In the genomic region with DNA sequence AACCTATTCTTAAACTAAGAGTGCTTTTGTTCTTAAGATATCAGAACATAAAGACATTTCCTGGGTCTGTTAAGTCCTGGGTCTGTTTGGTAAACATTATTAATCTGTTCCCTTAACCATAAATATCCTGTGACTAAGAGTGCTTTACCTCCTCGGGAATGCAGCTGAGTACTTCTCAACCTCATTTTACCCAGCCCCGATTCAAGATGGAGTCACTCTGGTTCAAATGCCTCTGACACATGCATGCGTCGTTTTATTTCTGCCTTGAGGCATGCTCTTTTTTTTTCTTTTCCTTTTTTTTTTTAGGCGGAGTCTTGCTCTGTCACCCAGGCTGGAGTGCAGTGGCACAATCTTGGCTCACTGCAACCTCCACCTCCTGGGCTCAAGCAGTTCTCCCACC, we compare ENCODE assay signal across 19 cellular contexts. TPM values are rescaled to one million over a fixed set of nuclear protein-coding genes. Genes with fewer than 3 reads are reported as not detected.
DNase-seq lines count a peak whose midpoint lies in the region; ATAC-seq, FAIRE-seq and TF ChIP-seq lines count a peak whose summit lies in the region.
"Had no signal": no experiment of that assay in that cellular context is flagged by ENCODE, and none has a peak within 500 bp of the region (broad histone marks: within the 10 kb centered on the region; RNA-seq: fewer than 3 reads in every experiment).

No MANE protein-coding gene starts in this region.

- H3K4me2 ChIP-seq in Karpas-422 (ENCODE audit: low read depth, low read length, poor library complexity, severe bottlenecking) = no peak overlapping the region

- no peaks in the 10 kb centered on the region for H3K9me3 ChIP-seq in naive thymus-derived CD4-positive, alpha-beta T cell (ENCODE audit: control insufficient read depth in 2 of 3, low read length in 3 of 3)
- H3K9me3 ChIP-seq in Karpas-422 (ENCODE audit: low read length) = no peaks in the 10 kb centered on the region

- H2AFZ ChIP-seq in ACC112 (ENCODE audit: low read length, unreplicated experiment) (peak overlapping the region; percentile 7), Karpas-422 (ENCODE audit: low read length) (no peak overlapping the region)

- H3K27me3 ChIP-seq in ACC112 (ENCODE audit: insufficient read depth, low read length) (no peaks in the 10 kb centered on the region), foreskin keratinocyte (peaks cover 9% of the 10 kb centered on the region), Karpas-422 (ENCODE audit: low read length) (no peaks in the 10 kb centered on the region)
- H3K27me3 ChIP-seq in naive thymus-derived CD4-positive, alpha-beta T cell (ENCODE audit: control insufficient read depth in 2 of 2, insufficient read depth in 2 of 2, low read length in 2 of 2) = no peaks in the 10 kb centered on the region

- peak; percentile 43 for DNase-seq in LHCN-M2 (ENCODE audit: low read depth)
- DNase-seq in WTC11 (ENCODE audit: low spot score) = no peak
- DNase-seq in foreskin keratinocyte = peak in 1 of 2 donors; percentile 22
- no peak for DNase-seq in frontal cortex (ENCODE audit: low spot score in 2 of 2)
- DNase-seq in naive thymus-derived CD4-positive, alpha-beta T cell = no peak
- DNase-seq in Karpas-422 = no peak
- DNase-seq in nucleus accumbens (lab: John Stamatoyannopoulos, UW) = no peak
- DNase-seq: 8988T; CD4-positive, alpha-beta memory T cell; DMS79; NCI-H1436; NCI-H2029; NCI-H2171; NCI-H446; NCI-H69; NK-92 treated with Interleukin-12 subunit alpha and Interleukin-12 subunit beta, amount 100 ng/mL, for 24 hours had no signal

- POLR2A ChIA-PET in WTC11 (lab: Charles Lee) = no interaction called here
- POLR2A ChIA-PET in naive thymus-derived CD4-positive, alpha-beta T cell (lab: Charles Lee) = no interaction called here

- H3K4me1 ChIP-seq in ACC112 (ENCODE audit: control insufficient read depth, insufficient read depth, low read length, unreplicated experiment) (no peaks in the 10 kb centered on the region), foreskin keratinocyte (no peaks in the 10 kb centered on the region), Karpas-422 (ENCODE audit: low read length) (no peaks in the 10 kb centered on the region)
- H3K4me1 ChIP-seq in naive thymus-derived CD4-positive, alpha-beta T cell (ENCODE audit: control insufficient read depth in 2 of 2, insufficient read depth in 2 of 2, low read length in 2 of 2) = no peaks in the 10 kb centered on the region

- H3K27ac Mint-ChIP-seq in WTC11 = no peak overlapping the region
- H3K27ac Mint-ChIP-seq in naive thymus-derived CD4-positive, alpha-beta T cell = no peak overlapping the region
- H3K27ac Mint-ChIP-seq: CD4-positive, alpha-beta memory T cell; IgD-negative memory B cell had no signal

- H3K79me2 ChIP-seq in ACC112 (ENCODE audit: control insufficient read depth, insufficient read depth, low read length, unreplicated experiment) (no peaks in the 10 kb centered on the region), Karpas-422 (ENCODE audit: low read length) (no peaks in the 10 kb centered on the region)

- H3K36me3 ChIP-seq in ACC112 (ENCODE audit: insufficient read depth, low read length) (no peaks in the 10 kb centered on the region), Karpas-422 (ENCODE audit: insufficient read depth, low read length) (no peaks in the 10 kb centered on the region)
- H3K36me3 ChIP-seq in naive thymus-derived CD4-positive, alpha-beta T cell (ENCODE audit: control insufficient read depth in 2 of 3, insufficient read depth in 3 of 3, low read length in 3 of 3) = no peaks in the 10 kb centered on the region

- FAIRE-seq in frontal cortex (lab: Jason Lieb, UNC) = no peak
- FAIRE-seq: GM12892 had no signal

- H3K9me2 ChIP-seq in Karpas-422 (replicated peaks; ENCODE audit: insufficient read depth, low read length) = no peaks in the 10 kb centered on the region

- H3K36me3 Mint-ChIP-seq in WTC11 = peaks cover 14% of the 10 kb centered on the region
- H3K36me3 Mint-ChIP-seq in naive thymus-derived CD4-positive, alpha-beta T cell = peaks cover 0 to 5% (median 0%) of the 10 kb centered on the region in 5 donors
- H3K36me3 Mint-ChIP-seq: IgD-negative memory B cell had no signal

- H3K27ac ChIP-seq in ACC112 (ENCODE audit: low read depth, low read length) (no peak overlapping the region), foreskin keratinocyte (no peak overlapping the region), Karpas-422 (ENCODE audit: low read length) (no peak overlapping the region)
- no peak overlapping the region for H3K27ac ChIP-seq in naive thymus-derived CD4-positive, alpha-beta T cell (ENCODE audit: low read depth, low read length)

- CTCF ChIA-PET in WTC11 (lab: Charles Lee) = no interaction called here
- CTCF ChIA-PET in naive thymus-derived CD4-positive, alpha-beta T cell (lab: Charles Lee) = no interaction called here

- peaks cover 24% of the 10 kb centered on the region for H3K9me3 Mint-ChIP-seq in WTC11
- H3K9me3 Mint-ChIP-seq in naive thymus-derived CD4-positive, alpha-beta T cell = peaks cover 0 to 20% (median 5%) of the 10 kb centered on the region in 11 donors

- no peak overlapping the region for H3K4me3 Mint-ChIP-seq in WTC11
- no peak overlapping the region for H3K4me3 Mint-ChIP-seq in naive thymus-derived CD4-positive, alpha-beta T cell
- H3K4me3 Mint-ChIP-seq: CD4-positive, alpha-beta memory T cell; IgD-negative memory B cell had no signal

- no peak for TF ChIP-seq CTCF in WTC11 (IDR thresholded peaks at IDR 0.05)
- no peak for TF ChIP-seq CTCF in foreskin keratinocyte (conservative IDR thresholded peaks at IDR 0.05)

- intact Hi-C loops in naive thymus-derived CD4-positive, alpha-beta T cell (cut with micrococcal nuclease) = no loop called here

- H4K20me1 ChIP-seq in Karpas-422 (ENCODE audit: insufficient read depth, low read depth, low read length) = no peaks in the 10 kb centered on the region

- no peak overlapping the region for H3K4me3 ChIP-seq in ACC112 (ENCODE audit: low read depth, low read length)
- H3K4me3 ChIP-seq in naive thymus-derived CD4-positive, alpha-beta T cell (ENCODE audit: low read length) = no peak overlapping the region
- H3K4me3 ChIP-seq in Karpas-422 (ENCODE audit: low read length) = no peak overlapping the region

- H3K27me3 Mint-ChIP-seq in WTC11 (ENCODE audit: low read depth) = no peaks in the 10 kb centered on the region; the same call in 1 of the 2 replicates
- H3K27me3 Mint-ChIP-seq in naive thymus-derived CD4-positive, alpha-beta T cell = peaks cover 6 to 30% (median 22%) of the 10 kb centered on the region in 5 donors

- ATAC-seq in WTC11 = no peak
- ATAC-seq in foreskin keratinocyte = peak; percentile 29
- no peak for ATAC-seq in naive thymus-derived CD4-positive, alpha-beta T cell

- no peak overlapping the region for H3K9ac ChIP-seq in Karpas-422 (ENCODE audit: low read length)

- H3K4me1 Mint-ChIP-seq in WTC11 = peaks cover 5% of the 10 kb centered on the region
- H3K4me1 Mint-ChIP-seq in naive thymus-derived CD4-positive, alpha-beta T cell = no peaks in the 10 kb centered on the region
- H3K4me1 Mint-ChIP-seq: CD4-positive, alpha-beta memory T cell had no signal

TF ChIP-seq in WTC11, 78 proteins besides CTCF, POLR2A, EP300 and RAD21 (continues in another document):
- TF ChIP-seq, protein P1, sequence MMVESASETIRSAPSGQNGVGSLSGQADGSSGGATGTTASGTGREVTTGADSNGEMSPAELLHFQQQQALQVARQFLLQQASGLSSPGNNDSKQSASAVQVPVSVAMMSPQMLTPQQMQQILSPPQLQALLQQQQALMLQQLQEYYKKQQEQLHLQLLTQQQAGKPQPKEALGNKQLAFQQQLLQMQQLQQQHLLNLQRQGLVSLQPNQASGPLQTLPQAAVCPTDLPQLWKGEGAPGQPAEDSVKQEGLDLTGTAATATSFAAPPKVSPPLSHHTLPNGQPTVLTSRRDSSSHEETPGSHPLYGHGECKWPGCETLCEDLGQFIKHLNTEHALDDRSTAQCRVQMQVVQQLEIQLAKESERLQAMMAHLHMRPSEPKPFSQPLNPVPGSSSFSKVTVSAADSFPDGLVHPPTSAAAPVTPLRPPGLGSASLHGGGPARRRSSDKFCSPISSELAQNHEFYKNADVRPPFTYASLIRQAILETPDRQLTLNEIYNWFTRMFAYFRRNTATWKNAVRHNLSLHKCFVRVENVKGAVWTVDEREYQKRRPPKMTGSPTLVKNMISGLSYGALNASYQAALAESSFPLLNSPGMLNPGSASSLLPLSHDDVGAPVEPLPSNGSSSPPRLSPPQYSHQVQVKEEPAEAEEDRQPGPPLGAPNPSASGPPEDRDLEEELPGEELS (CRISPR knock-in tag; IDR thresholded peaks at IDR 0.05) = no peak
- TF ChIP-seq, protein P2, sequence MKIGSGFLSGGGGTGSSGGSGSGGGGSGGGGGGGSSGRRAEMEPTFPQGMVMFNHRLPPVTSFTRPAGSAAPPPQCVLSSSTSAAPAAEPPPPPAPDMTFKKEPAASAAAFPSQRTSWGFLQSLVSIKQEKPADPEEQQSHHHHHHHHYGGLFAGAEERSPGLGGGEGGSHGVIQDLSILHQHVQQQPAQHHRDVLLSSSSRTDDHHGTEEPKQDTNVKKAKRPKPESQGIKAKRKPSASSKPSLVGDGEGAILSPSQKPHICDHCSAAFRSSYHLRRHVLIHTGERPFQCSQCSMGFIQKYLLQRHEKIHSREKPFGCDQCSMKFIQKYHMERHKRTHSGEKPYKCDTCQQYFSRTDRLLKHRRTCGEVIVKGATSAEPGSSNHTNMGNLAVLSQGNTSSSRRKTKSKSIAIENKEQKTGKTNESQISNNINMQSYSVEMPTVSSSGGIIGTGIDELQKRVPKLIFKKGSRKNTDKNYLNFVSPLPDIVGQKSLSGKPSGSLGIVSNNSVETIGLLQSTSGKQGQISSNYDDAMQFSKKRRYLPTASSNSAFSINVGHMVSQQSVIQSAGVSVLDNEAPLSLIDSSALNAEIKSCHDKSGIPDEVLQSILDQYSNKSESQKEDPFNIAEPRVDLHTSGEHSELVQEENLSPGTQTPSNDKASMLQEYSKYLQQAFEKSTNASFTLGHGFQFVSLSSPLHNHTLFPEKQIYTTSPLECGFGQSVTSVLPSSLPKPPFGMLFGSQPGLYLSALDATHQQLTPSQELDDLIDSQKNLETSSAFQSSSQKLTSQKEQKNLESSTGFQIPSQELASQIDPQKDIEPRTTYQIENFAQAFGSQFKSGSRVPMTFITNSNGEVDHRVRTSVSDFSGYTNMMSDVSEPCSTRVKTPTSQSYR (CRISPR knock-in tag; IDR thresholded peaks at IDR 0.05) = no peak

RNA-seq across cellular contexts. Expression of a gene that starts 39.8 kb away (rescaled TPM):
- total RNA-seq in LHCN-M2 (2014; rRNA removed) (17.4 and 23.4 TPM in 2 replicates), WTC11 (2021) (3.5 to 6.1 TPM (median 5.3 TPM) in 3 replicates), foreskin keratinocyte (6.3 and 8.0 TPM in 2 replicates), frontal cortex (55.4 TPM)
- 6.0 TPM for polyA plus RNA-seq in LHCN-M2 (2012)
- polyA plus RNA-seq in foreskin keratinocyte = 1.8 and 2.0 TPM in 2 replicates
- total RNA-seq in naive thymus-derived CD4-positive, alpha-beta T cell = 10 to 100 TPM; 14.2 to 28.4 (median 21.7) TPM
- polyA plus RNA-seq in naive thymus-derived CD4-positive, alpha-beta T cell = 1 to 10 TPM; 4.4 to 4.8 TPM
- 9.9 and 26.9 TPM in 2 replicates for total RNA-seq in Karpas-422 (2014; rRNA removed; shearing (Covaris generic); ENCODE audit: low replicate concordance)
